Comparison of ENCODE assay signal across 28 cellular contexts in the genomic region with DNA sequence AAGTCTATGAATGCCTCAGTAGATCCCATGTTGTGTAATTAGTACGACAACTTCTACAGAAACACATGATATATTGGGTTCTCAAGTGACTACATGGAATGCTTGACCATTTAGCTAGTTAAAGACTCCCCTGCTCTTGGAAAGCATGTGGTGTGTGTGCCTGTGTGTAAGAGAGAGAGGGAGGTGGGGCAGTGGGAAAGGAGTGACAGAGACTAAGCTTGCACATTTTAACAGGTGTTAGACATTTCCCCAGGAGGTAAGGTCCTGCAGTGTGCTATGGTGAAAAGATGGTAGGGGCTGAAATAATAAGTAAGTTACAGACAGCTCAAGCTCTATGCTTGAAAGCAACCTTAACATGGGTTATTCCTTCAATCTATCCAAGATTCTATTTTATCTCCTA.
"Had no signal": no experiment of that assay in that cellular context is flagged by ENCODE, and none has a peak within 500 bp of the region (broad histone marks: within the 10 kb centered on the region; RNA-seq: fewer than 3 reads in every experiment).

No MANE protein-coding gene starts in this region.

- H3K27ac ChIP-seq: neural progenitor cell, ovary, parathyroid adenoma, psoas muscle, right lobe of liver, sigmoid colon, stomach, thoracic aorta, thyroid gland, tibial nerve, upper lobe of left lung, vagina had no signal

- H3K36me3 ChIP-seq: neural progenitor cell, ovary, right lobe of liver, sigmoid colon, stomach, thoracic aorta, thyroid gland, tibial nerve, upper lobe of left lung, vagina had no signal

- FAIRE-seq: small intestine had no signal

- H3K4me1 ChIP-seq: neural progenitor cell, parathyroid adenoma, psoas muscle, right lobe of liver, sigmoid colon, stomach, thyroid gland, tibial nerve, upper lobe of left lung, vagina had no signal

- H3K4me3 Mint-ChIP-seq: natural killer cell; nephron; neural progenitor cell; stimulated activated effector memory CD8-positive, alpha-beta T cell treated with anti-CD3 and anti-CD28 coated beads, Interleukin-12 subunit alpha, Interleukin-12 subunit beta, amount 100 ng/mL, for 72 hours; stimulated activated naive B cell treated with anti-CD40 and anti-IgM and Interleukin-4, amounts not matched to agents 10 μg/mL and 1 μg/mL and 100 μg/mL, for 72 hours; stimulated activated naive CD8-positive, alpha-beta T cell treated with anti-CD3 and anti-CD28 coated beads, Interleukin-15, Interleukin-2, amounts not matched to agents 100 ng/mL and 50 ng/mL, for 24 hours had no signal

- H3K79me2 ChIP-seq: parathyroid adenoma had no signal

- H3K36me3 Mint-ChIP-seq: natural killer cell; neural progenitor cell; stimulated activated effector memory CD8-positive, alpha-beta T cell treated with anti-CD3 and anti-CD28 coated beads, Interleukin-12 subunit alpha, Interleukin-12 subunit beta, amount 100 ng/mL, for 72 hours; stimulated activated naive B cell treated with anti-CD40 and anti-IgM and Interleukin-4, amounts not matched to agents 10 μg/mL and 1 μg/mL and 100 μg/mL, for 72 hours had no signal

- H3K9ac ChIP-seq: neural progenitor cell, parathyroid adenoma had no signal

- H3K9me3 Mint-ChIP-seq: stimulated activated effector memory CD8-positive, alpha-beta T cell treated with anti-CD3 and anti-CD28 coated beads, Interleukin-12 subunit alpha, Interleukin-12 subunit beta, amount 100 ng/mL, for 72 hours; stimulated activated naive CD8-positive, alpha-beta T cell treated with anti-CD3 and anti-CD28 coated beads, Interleukin-15, Interleukin-2, amounts not matched to agents 100 ng/mL and 50 ng/mL, for 24 hours had no signal

- H3K4me1 Mint-ChIP-seq: natural killer cell; neural progenitor cell; stimulated activated effector memory CD8-positive, alpha-beta T cell treated with anti-CD3 and anti-CD28 coated beads, Interleukin-12 subunit alpha, Interleukin-12 subunit beta, amount 100 ng/mL, for 72 hours; stimulated activated naive B cell treated with anti-CD40 and anti-IgM and Interleukin-4, amounts not matched to agents 10 μg/mL and 1 μg/mL and 100 μg/mL, for 72 hours had no signal

- DNase-seq: natural killer cell; occipital lobe; ovary; posterior cingulate gyrus; psoas muscle; right cardiac atrium; right lobe of liver; sigmoid colon; small intestine; stimulated activated CD4-positive, alpha-beta T cell treated with anti-CD3 and anti-CD28 coated beads, Interleukin-15, amount 100 ng/mL, for 24 hours; stimulated activated CD4-positive, alpha-beta T cell treated with anti-CD3 and anti-CD28 coated beads, Interleukin-2, amount 100 ng/mL, for 24 hours; stimulated activated CD4-positive, alpha-beta T cell treated with anti-CD3 and anti-CD28 coated beads, Interleukin-2, amount 100 ng/mL, for 48 hours; stimulated activated CD4-positive, alpha-beta T cell treated with anti-CD3 and anti-CD28 coated beads, Interleukin-4, amount 100 ng/mL, for 24 hours; stimulated activated naive B cell treated with anti-CD40 and anti-IgM and Interleukin-4, amounts not matched to agents 10 μg/mL and 1 μg/mL and 100 μg/mL, for 72 hours; stimulated activated naive CD4-positive, alpha-beta T cell treated with Interleukin-2 at 50 U/mL for 16 hours; stomach; thyroid gland; trophoblast cell; upper lobe of left lung had no signal

- H3K27ac Mint-ChIP-seq: natural killer cell; nephron; neural progenitor cell; progenitor cell of endocrine pancreas; stimulated activated effector memory CD8-positive, alpha-beta T cell treated with anti-CD3 and anti-CD28 coated beads, Interleukin-12 subunit alpha, Interleukin-12 subunit beta, amount 100 ng/mL, for 72 hours; stimulated activated naive B cell treated with anti-CD40 and anti-IgM and Interleukin-4, amounts not matched to agents 10 μg/mL and 1 μg/mL and 100 μg/mL, for 72 hours; stimulated activated naive CD8-positive, alpha-beta T cell treated with anti-CD3 and anti-CD28 coated beads, Interleukin-15, Interleukin-2, amounts not matched to agents 100 ng/mL and 50 ng/mL, for 24 hours had no signal

- ATAC-seq: natural killer cell; psoas muscle; right cardiac atrium; right lobe of liver; stimulated activated effector memory CD8-positive, alpha-beta T cell treated with anti-CD3 and anti-CD28 coated beads, Interleukin-12 subunit alpha, Interleukin-12 subunit beta, amount 100 ng/mL, for 72 hours; stimulated activated naive B cell treated with anti-CD40 and anti-IgM and Interleukin-4, amounts not matched to agents 10 μg/mL and 1 μg/mL and 100 μg/mL, for 72 hours had no signal

- H3K27me3 ChIP-seq: neural progenitor cell, ovary, right lobe of liver, sigmoid colon, stomach, thyroid gland, tibial nerve, upper lobe of left lung, vagina had no signal

- H3K4me3 ChIP-seq: neural progenitor cell, ovary, psoas muscle, right lobe of liver, sigmoid colon, stomach, thoracic aorta, thyroid gland, tibial nerve, upper lobe of left lung, vagina had no signal

- H3K27me3 Mint-ChIP-seq: progenitor cell of endocrine pancreas; stimulated activated naive CD8-positive, alpha-beta T cell treated with anti-CD3 and anti-CD28 coated beads, Interleukin-15, Interleukin-2, amounts not matched to agents 100 ng/mL and 50 ng/mL, for 24 hours had no signal

- H3K4me2 ChIP-seq: neural progenitor cell had no signal

- H3K9me3 ChIP-seq: ovary, psoas muscle, right lobe of liver, sigmoid colon, stomach, thoracic aorta, thyroid gland, upper lobe of left lung, vagina had no signal
